1 cellular context compared by ENCODE assay signal in the genomic region with DNA sequence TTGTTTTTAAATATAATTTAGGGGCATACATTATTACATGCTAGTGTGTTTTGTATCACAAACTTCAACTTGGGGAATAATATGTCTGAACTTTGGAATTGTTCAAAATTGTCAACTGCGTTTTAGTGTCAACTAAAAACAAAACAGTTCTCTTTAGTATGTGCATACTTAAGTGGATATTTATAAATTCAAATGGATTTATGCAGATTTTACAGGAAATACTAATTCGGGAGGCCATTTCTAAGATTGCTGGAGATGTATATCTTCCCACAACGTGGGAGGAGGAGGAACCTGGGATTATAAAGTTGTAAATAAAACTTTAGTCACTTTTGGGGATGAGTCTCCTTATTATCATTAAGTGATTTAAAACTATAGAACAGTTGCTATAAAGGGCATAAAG.
TF ChIP-seq lines count a peak whose summit lies in the region.

No MANE protein-coding gene starts in this region.

TF ChIP-seq in IMR-90, 13 proteins besides CTCF, POLR2A, EP300 and RAD21 (continued from another document):
- TF ChIP-seq, protein P1, sequence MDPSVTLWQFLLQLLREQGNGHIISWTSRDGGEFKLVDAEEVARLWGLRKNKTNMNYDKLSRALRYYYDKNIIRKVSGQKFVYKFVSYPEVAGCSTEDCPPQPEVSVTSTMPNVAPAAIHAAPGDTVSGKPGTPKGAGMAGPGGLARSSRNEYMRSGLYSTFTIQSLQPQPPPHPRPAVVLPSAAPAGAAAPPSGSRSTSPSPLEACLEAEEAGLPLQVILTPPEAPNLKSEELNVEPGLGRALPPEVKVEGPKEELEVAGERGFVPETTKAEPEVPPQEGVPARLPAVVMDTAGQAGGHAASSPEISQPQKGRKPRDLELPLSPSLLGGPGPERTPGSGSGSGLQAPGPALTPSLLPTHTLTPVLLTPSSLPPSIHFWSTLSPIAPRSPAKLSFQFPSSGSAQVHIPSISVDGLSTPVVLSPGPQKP (IDR thresholded peaks at IDR 0.05; ENCODE audit: borderline replicate concordance, low read depth, low read length), result no peak
- no peak for TF ChIP-seq MAFK (IDR thresholded peaks at IDR 0.05; ENCODE audit: low read depth, low read length)
- TF ChIP-seq FOS (IDR thresholded peaks at IDR 0.05; ENCODE audit: low read depth, low read length), result no peak
- no peak for TF ChIP-seq RFX5 (IDR thresholded peaks at IDR 0.05; ENCODE audit: low read depth, low read length)
- TF ChIP-seq, protein P2, sequence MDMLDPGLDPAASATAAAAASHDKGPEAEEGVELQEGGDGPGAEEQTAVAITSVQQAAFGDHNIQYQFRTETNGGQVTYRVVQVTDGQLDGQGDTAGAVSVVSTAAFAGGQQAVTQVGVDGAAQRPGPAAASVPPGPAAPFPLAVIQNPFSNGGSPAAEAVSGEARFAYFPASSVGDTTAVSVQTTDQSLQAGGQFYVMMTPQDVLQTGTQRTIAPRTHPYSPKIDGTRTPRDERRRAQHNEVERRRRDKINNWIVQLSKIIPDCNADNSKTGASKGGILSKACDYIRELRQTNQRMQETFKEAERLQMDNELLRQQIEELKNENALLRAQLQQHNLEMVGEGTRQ (IDR thresholded peaks at IDR 0.05; ENCODE audit: low read depth, low read length), result no peak
